Comparison of ENCODE assay signal across 8 cellular contexts in the genomic region with DNA sequence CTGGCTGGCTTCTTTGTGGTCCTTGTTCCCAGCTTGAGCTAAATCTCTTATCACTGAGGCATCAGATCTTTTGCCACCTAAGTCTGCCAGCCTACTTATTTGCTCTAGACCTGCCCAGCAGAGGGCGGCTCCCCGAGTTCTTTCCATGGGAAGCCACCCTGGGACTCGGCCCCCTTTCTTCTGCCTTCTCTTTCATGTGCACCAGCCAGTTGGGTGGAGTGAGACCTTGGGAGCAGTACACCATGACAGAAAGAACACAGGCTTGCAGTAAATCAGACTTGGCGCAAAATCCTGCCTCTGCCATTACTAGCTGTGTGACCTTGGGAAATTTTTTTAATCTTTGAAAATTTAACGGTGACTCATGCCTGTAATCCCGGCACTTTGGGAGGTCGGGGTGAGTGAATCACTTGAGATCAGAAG.
A peak's percentile ranks its signal among the peaks of the same experiment; 100 is the strongest.
DNase-seq lines count a peak whose midpoint lies in the region; ATAC-seq and TF ChIP-seq lines count a peak whose summit lies in the region.

No MANE protein-coding gene starts in this region.

- peaks cover 0 to 1% of the 10 kb centered on the region in 2 donors for H3K9me3 Mint-ChIP-seq in stimulated activated naive B cell treated with anti-CD40 and anti-IgM and Interleukin-4, amounts not matched to agents 10 μg/mL and 1 μg/mL and 100 μg/mL, for 72 hours

- H3K4me3 ChIP-seq in AG09309 (ENCODE audit: control insufficient read depth, low read depth, low read length), result no peak overlapping the region

- no peak overlapping the region for H3K27ac Mint-ChIP-seq in stimulated activated naive B cell treated with anti-CD40 and anti-IgM and Interleukin-4, amounts not matched to agents 10 μg/mL and 1 μg/mL and 100 μg/mL, for 72 hours

- peak overlapping the region; percentile 43 for H3K27ac ChIP-seq in RWPE1

- peak; percentile 49 to 61 for ATAC-seq in stimulated activated naive B cell treated with anti-CD40 and anti-IgM and Interleukin-4, amounts not matched to agents 10 μg/mL and 1 μg/mL and 100 μg/mL, for 72 hours (replicated peaks)
- ATAC-seq in HG03159 (IDR thresholded peaks at IDR 0.05; ENCODE audit: unreplicated experiment) (no peak), HG02623 (IDR thresholded peaks at IDR 0.05; ENCODE audit: unreplicated experiment) (no peak)

- peaks cover 3 to 4% of the 10 kb centered on the region in 2 donors for H3K36me3 Mint-ChIP-seq in stimulated activated naive B cell treated with anti-CD40 and anti-IgM and Interleukin-4, amounts not matched to agents 10 μg/mL and 1 μg/mL and 100 μg/mL, for 72 hours

- H3K4me3 Mint-ChIP-seq in stimulated activated naive B cell treated with anti-CD40 and anti-IgM and Interleukin-4, amounts not matched to agents 10 μg/mL and 1 μg/mL and 100 μg/mL, for 72 hours, result no peak overlapping the region

- CTCF ChIA-PET in RWPE1 (lab: Yijun Ruan, JAX), result interaction anchor here (0.6 to 1.5 kb wide), 2 partner anchors 69 to 78 kb away, joined by 5 read pairs; no protein-coding TSS in a partner anchor

- no peak for DNase-seq in AG09309 (ENCODE audit: low read depth)
- no peak for DNase-seq in RWPE1 (ENCODE audit: low spot score)
- DNase-seq in fibroblast of gingiva (ENCODE audit: low read depth), result peak; percentile 20
- no peak for DNase-seq in stimulated activated naive B cell treated with anti-CD40 and anti-IgM and Interleukin-4, amounts not matched to agents 10 μg/mL and 1 μg/mL and 100 μg/mL, for 72 hours
- no peak for DNase-seq in medulla oblongata (ENCODE audit: extremely low spot score)

- POLR2A ChIA-PET in RWPE1 (lab: Yijun Ruan, JAX; ENCODE audit: low non-redundant PET), result no interaction called here

- TF ChIP-seq CTCF in AG09309 (IDR thresholded peaks at IDR 0.05; ENCODE audit: control insufficient read depth, insufficient read depth, low read depth, low read length, missing control alignments) (peak; percentile 57), GM12873 (IDR thresholded peaks at IDR 0.05; ENCODE audit: insufficient read depth, low read depth, low read length, missing control alignments) (peak; percentile 47), RWPE1 (conservative IDR thresholded peaks at IDR 0.05; ENCODE audit: low read depth) (peak; percentile 21; the same call in 1 of the 2 replicates)

- no peaks in the 10 kb centered on the region for H3K27me3 Mint-ChIP-seq in stimulated activated naive B cell treated with anti-CD40 and anti-IgM and Interleukin-4, amounts not matched to agents 10 μg/mL and 1 μg/mL and 100 μg/mL, for 72 hours

- H3K4me1 Mint-ChIP-seq in stimulated activated naive B cell treated with anti-CD40 and anti-IgM and Interleukin-4, amounts not matched to agents 10 μg/mL and 1 μg/mL and 100 μg/mL, for 72 hours, result peaks cover 6 to 10% of the 10 kb centered on the region in 2 donors

Comparison
In these comparisons a context has a peak if more than half of its experiments do, and no peak if none do; other contexts are left out.
1. ATAC-seq: peak in stimulated activated naive B cell treated with anti-CD40 and anti-IgM and Interleukin-4, amounts not matched to agents 10 μg/mL and 1 μg/mL and 100 μg/mL, for 72 hours (2 of 2); none in HG03159 (single experiment) and HG02623 (single experiment).
2. Peak in every context shown above with its lines, with median percentiles within 50 percentile points of each other: CTCF ChIP-seq.